ENCODE assay signal across 3 cellular contexts in genomic region chr18:78405763-78406162, GRCh38.
"Had no signal": no experiment of that assay in that cellular context is flagged by ENCODE, and none has a peak within 500 bp of the region (broad histone marks: within the 10 kb centered on the region; RNA-seq: fewer than 3 reads in every experiment).

No MANE protein-coding gene starts in this region.

- H3K4me3 ChIP-seq: GM12878 had no signal

- DNase-seq: GDM1, GF-D8 had no signal
